ENCODE assay signal across 9 cellular contexts in the genomic region with DNA sequence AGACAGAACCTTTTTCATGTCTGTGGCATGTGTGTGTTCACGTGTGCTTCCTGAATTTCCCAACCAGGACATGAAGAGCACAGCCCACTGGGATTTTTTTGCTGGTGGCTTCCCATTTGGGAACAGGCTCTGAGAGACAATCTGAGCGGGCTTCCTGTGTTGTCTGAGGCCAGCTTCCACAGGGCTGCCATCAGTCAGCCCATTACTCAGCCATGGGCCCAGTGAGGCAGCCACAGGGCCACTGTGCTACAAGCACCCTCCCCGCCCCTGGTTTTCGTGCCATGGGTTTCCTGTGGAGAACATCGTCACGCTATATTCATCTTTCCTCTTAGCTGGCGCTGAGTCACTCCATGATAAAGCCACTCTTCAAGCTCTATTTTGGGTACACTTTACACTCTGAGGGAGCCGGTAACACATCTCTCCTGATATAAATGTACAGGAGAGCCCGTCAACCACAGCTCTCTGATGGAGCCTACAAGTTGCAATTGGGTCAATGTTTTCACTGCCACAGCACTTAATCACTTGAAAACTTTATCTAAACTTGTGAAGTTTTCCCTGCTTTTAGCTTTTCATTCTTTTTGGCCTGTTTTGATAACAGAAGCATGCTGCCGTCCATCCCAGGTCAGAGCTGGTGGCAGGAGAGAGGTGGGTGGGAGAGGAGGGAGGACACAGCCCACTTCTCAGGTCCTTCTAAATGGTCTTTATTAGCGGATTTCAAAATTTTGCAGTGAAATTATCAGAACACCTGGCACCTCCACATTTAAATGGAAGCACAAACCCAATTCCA.
DNase-seq lines count a peak whose midpoint lies in the region; ATAC-seq, FAIRE-seq and TF ChIP-seq lines count a peak whose summit lies in the region.
"Had no signal": no experiment of that assay in that cellular context is flagged by ENCODE, and none has a peak within 500 bp of the region (broad histone marks: within the 10 kb centered on the region; RNA-seq: fewer than 3 reads in every experiment).

No MANE protein-coding gene starts in this region.

- H3K36me3 ChIP-seq in esophagus (ENCODE audit: control insufficient read depth in 2 of 2, insufficient read depth in 2 of 2, low read length in 1 of 2) = no peaks in the 10 kb centered on the region
- H3K36me3 ChIP-seq in pancreas = no peaks in the 10 kb centered on the region
- H3K36me3 ChIP-seq in uterus = no peaks in the 10 kb centered on the region

- H3K27ac ChIP-seq in esophagus (ENCODE audit: low read depth in 2 of 2, low read length in 1 of 2) (peak overlapping the region; percentile 39 to 57), pancreas (peak overlapping the region; percentile 4 to 78 (median 72)), uterus (peak overlapping the region; percentile 62 to 70)

- peak in 1 of 2 donors; percentile 17 for TF ChIP-seq POLR2A in uterus (IDR thresholded peaks at IDR 0.05)

- H3K4me3 ChIP-seq in esophagus (ENCODE audit: low read depth in 1 of 2, low read length in 2 of 2) = no peak overlapping the region
- H3K4me3 ChIP-seq in pancreas = no peak overlapping the region
- H3K4me3 ChIP-seq in uterus = no peak overlapping the region

- ATAC-seq in GM19463 (IDR thresholded peaks at IDR 0.05; ENCODE audit: unreplicated experiment) (peak; percentile 59), pancreas (peak in 3 of 4 donors; percentile 35 to 51 (median 48))

- H3K4me1 ChIP-seq in esophagus (ENCODE audit: control insufficient read depth in 2 of 2, insufficient read depth in 2 of 2, low read length in 1 of 2) (peaks cover 9 to 20% of the 10 kb centered on the region in 2 donors), pancreas (peaks cover 12 to 25% (median 24%) of the 10 kb centered on the region in 3 donors), uterus (no peaks in the 10 kb centered on the region)

- H3K9me3 ChIP-seq in esophagus (ENCODE audit: control insufficient read depth in 2 of 2, insufficient read depth in 1 of 2, low read depth in 1 of 2, low read length in 1 of 2) (no peaks in the 10 kb centered on the region), pancreas (no peaks in the 10 kb centered on the region), uterus (no peaks in the 10 kb centered on the region)

- 53 to 59% methylated on average over 11 of the region's 11 CpGs for WGBS in esophagus, 2 donors
- 75 to 80% methylated on average over 11 of the region's 11 CpGs for WGBS in pancreas, 2 donors

- H3K27me3 ChIP-seq in esophagus (ENCODE audit: control insufficient read depth in 1 of 2, insufficient read depth in 2 of 2, low read length in 2 of 2) = no peaks in the 10 kb centered on the region
- H3K27me3 ChIP-seq in pancreas = no peaks in the 10 kb centered on the region
- no peaks in the 10 kb centered on the region for H3K27me3 ChIP-seq in uterus

- DNase-seq in NCI-H187 (lab: John Stamatoyannopoulos, UW) (peak; percentile 43 to 65), pancreas (no peak), uterus (peak in 1 of 2 donors; percentile 51), COLO668 (lab: John Stamatoyannopoulos, UW; ENCODE audit: unreplicated experiment) (no peak), NCI-H1092 (lab: John Stamatoyannopoulos, UW) (no peak)
- DNase-seq in activated CD8-positive, alpha-beta memory T cell treated with anti-CD3 and anti-CD28 coated beads, Interleukin-2, amount 50 U/mL, for 24 hours (ENCODE audit: extremely low read depth) = peak; percentile 65

- no peak for FAIRE-seq in pancreas (lab: Jason Lieb, UNC)
- FAIRE-seq: TTC549 had no signal

- intact Hi-C loops in pancreas (cut with DNase I) = no loop called here
- intact Hi-C loops in uterus (cut with DNase I; ENCODE audit: low total_unique reads) = no loop called here

- TF ChIP-seq CTCF in pancreas (IDR thresholded peaks at IDR 0.05) (no peak), uterus (IDR thresholded peaks at IDR 0.05) (peak in 1 of 4 experiments; percentile 7)

Comparison
In these comparisons a context has a peak if more than half of its experiments do, and no peak if none do; other contexts are left out.
1. DNase-seq: peak in NCI-H187 (2 of 2) and activated CD8-positive, alpha-beta memory T cell treated with anti-CD3 and anti-CD28 coated beads, Interleukin-2, amount 50 U/mL, for 24 hours (single experiment); none in pancreas (0 of 6), COLO668 (single experiment) and NCI-H1092 (single experiment).
2. Peak in every context shown above with its lines, with median percentiles within 50 percentile points of each other: H3K27ac ChIP-seq.